ENCODE assay signal across 19 cellular contexts in genomic region chr10:341081-341740, GRCh38.
"Had no signal": no experiment of that assay in that cellular context is flagged by ENCODE, and none has a peak within 500 bp of the region (broad histone marks: within the 10 kb centered on the region; RNA-seq: fewer than 3 reads in every experiment).

No MANE protein-coding gene starts in this region.

- H3K27ac ChIP-seq: colonic mucosa, gastrocnemius medialis, heart right ventricle, tibial artery had no signal

- H3K27ac Mint-ChIP-seq: naive thymus-derived CD8-positive, alpha-beta T cell; stimulated activated effector memory CD8-positive, alpha-beta T cell treated with anti-CD3 and anti-CD28 coated beads, Interleukin-12 subunit alpha, Interleukin-12 subunit beta, amount 100 ng/mL, for 72 hours had no signal

- H3K27me3 Mint-ChIP-seq: naive thymus-derived CD8-positive, alpha-beta T cell had no signal

- ATAC-seq: esophagus mucosa; gastrocnemius medialis; heart right ventricle; left lobe of liver; mucosa of descending colon; naive thymus-derived CD8-positive, alpha-beta T cell; right cardiac atrium; stimulated activated effector memory CD8-positive, alpha-beta T cell treated with anti-CD3 and anti-CD28 coated beads, Interleukin-12 subunit alpha, Interleukin-12 subunit beta, amount 100 ng/mL, for 72 hours; stimulated activated naive CD8-positive, alpha-beta T cell treated with anti-CD3 and anti-CD28 coated beads, Interleukin-15, Interleukin-2, amounts not matched to agents 100 U/mL and 50 U/mL, for 24 hours had no signal

- DNase-seq: colonic mucosa; effector CD4-positive, alpha-beta T cell; gastrocnemius medialis; heart right ventricle; hypothalamus; kidney glomerular epithelial cell; mammary epithelial cell; mucosa of descending colon; posterior cingulate gyrus; right cardiac atrium; small intestine; stimulated activated CD4-positive, alpha-beta T cell treated with anti-CD3 and anti-CD28 coated beads, Interleukin-4, amount 100 ng/mL, for 1 hour; stimulated activated CD8-positive, alpha-beta memory T cell treated with anti-CD3 and anti-CD28 coated beads, Interleukin-4, amount 100 ng/mL, for 48 hours; stimulated activated naive CD8-positive, alpha-beta T cell treated with anti-CD3 and anti-CD28 coated beads, Interleukin-15, Interleukin-2, amounts not matched to agents 100 U/mL and 50 U/mL, for 24 hours; tibial artery had no signal

- H3K4me1 ChIP-seq: colonic mucosa, gastrocnemius medialis, heart right ventricle had no signal

- H3K4me3 ChIP-seq: colonic mucosa, gastrocnemius medialis, heart right ventricle, mucosa of descending colon, tibial artery had no signal

- H3K27me3 ChIP-seq: colonic mucosa, gastrocnemius medialis, heart right ventricle, tibial artery had no signal

- H3K9me3 Mint-ChIP-seq: stimulated activated effector memory CD8-positive, alpha-beta T cell treated with anti-CD3 and anti-CD28 coated beads, Interleukin-12 subunit alpha, Interleukin-12 subunit beta, amount 100 ng/mL, for 72 hours had no signal

- H3K36me3 ChIP-seq: colonic mucosa had no signal

- H3K9me3 ChIP-seq: colonic mucosa, gastrocnemius medialis, heart right ventricle, mucosa of descending colon, tibial artery had no signal

- H3K4me3 Mint-ChIP-seq: naive thymus-derived CD8-positive, alpha-beta T cell; stimulated activated effector memory CD8-positive, alpha-beta T cell treated with anti-CD3 and anti-CD28 coated beads, Interleukin-12 subunit alpha, Interleukin-12 subunit beta, amount 100 ng/mL, for 72 hours had no signal
